ENCODE assay signal across 15 cellular contexts in the genomic region with DNA sequence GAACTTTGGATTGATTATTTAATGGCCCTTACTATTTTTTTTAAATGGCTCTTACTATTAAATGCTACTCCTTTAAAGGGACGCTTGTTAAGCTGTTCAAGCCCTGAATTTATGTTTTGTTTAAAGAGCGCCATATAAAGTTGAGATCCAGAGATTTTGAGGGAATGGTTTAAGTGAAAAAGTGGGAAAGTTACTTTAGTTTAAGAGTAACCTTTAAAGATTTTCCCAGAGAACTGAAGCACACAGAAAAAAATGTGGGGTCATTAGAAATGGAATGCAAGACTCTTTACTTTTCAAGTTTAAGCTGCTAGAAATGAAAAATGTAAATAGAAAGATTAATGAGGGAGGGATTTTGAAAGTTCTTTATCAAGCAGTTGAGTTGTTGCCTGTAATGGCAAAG.
DNase-seq lines count a peak whose midpoint lies in the region; ATAC-seq and TF ChIP-seq lines count a peak whose summit lies in the region.
"Had no signal": no experiment of that assay in that cellular context is flagged by ENCODE, and none has a peak within 500 bp of the region (broad histone marks: within the 10 kb centered on the region; RNA-seq: fewer than 3 reads in every experiment).

No MANE protein-coding gene starts in this region.

- no peak overlapping the region for H3K9ac ChIP-seq in BLaER1
- H3K9ac ChIP-seq in adipocyte (ENCODE audit: low read length) = no peak overlapping the region
- H3K9ac ChIP-seq in smooth muscle cell (ENCODE audit: low read depth) = no peak overlapping the region

- intact Hi-C loops in left lung (cut with DNase I) = no loop called here

- WGBS in smooth muscle cell (ENCODE audit: low lambda C conversion rate) = 61% methylated on average over 2 of the region's 2 CpGs

- H4K20me1 ChIP-seq in BLaER1 (peaks cover 9% of the 10 kb centered on the region; the same call in 1 of the 2 replicates), smooth muscle cell (ENCODE audit: low read depth) (no peaks in the 10 kb centered on the region)

- no peaks in the 10 kb centered on the region for H3F3A ChIP-seq in smooth muscle cell (ENCODE audit: low read depth)

- TF ChIP-seq CTCF in left lung (IDR thresholded peaks at IDR 0.05) (no peak), smooth muscle cell (IDR thresholded peaks at IDR 0.05; ENCODE audit: borderline replicate concordance, insufficient read depth, poor library complexity, severe bottlenecking) (no peak)

- CTCF ChIA-PET in HEK293T (lab: Yijun Ruan, JAX) = no interaction called here

- H3K36me3 ChIP-seq in BLaER1 (no peaks in the 10 kb centered on the region), adipocyte (ENCODE audit: control insufficient read depth, insufficient read depth, low read length, severe bottlenecking) (no peaks in the 10 kb centered on the region), left lung (no peaks in the 10 kb centered on the region), smooth muscle cell (ENCODE audit: low read depth) (no peaks in the 10 kb centered on the region)

- H3K4me2 ChIP-seq in BLaER1 (peak overlapping the region; percentile 59), smooth muscle cell (peak overlapping the region; percentile 49)

- H3K4me3 ChIP-seq in BLaER1 = no peak overlapping the region
- H3K4me3 ChIP-seq in adipocyte (ENCODE audit: low read length) = no peak overlapping the region
- no peak overlapping the region for H3K4me3 ChIP-seq in left lung
- no peak overlapping the region for H3K4me3 ChIP-seq in smooth muscle cell

- POLR2A ChIA-PET in HEK293T (lab: Yijun Ruan, JAX) = no interaction called here

- H2AFZ ChIP-seq in smooth muscle cell (ENCODE audit: low read depth) = no peak overlapping the region

- peaks cover 10% of the 10 kb centered on the region for H3K9me3 ChIP-seq in BLaER1
- H3K9me3 ChIP-seq in adipocyte (ENCODE audit: control insufficient read depth, low read length) = no peaks in the 10 kb centered on the region
- H3K9me3 ChIP-seq in left lung = no peaks in the 10 kb centered on the region
- no peaks in the 10 kb centered on the region for H3K9me3 ChIP-seq in smooth muscle cell (replicated peaks; ENCODE audit: low read depth)

- H3K79me2 ChIP-seq in smooth muscle cell (ENCODE audit: low read depth) = no peaks in the 10 kb centered on the region

- no peaks in the 10 kb centered on the region for H3K27me3 ChIP-seq in BLaER1
- H3K27me3 ChIP-seq in adipocyte (replicated peaks; ENCODE audit: control insufficient read depth, insufficient read depth, low read length) = peaks cover 10% of the 10 kb centered on the region
- H3K27me3 ChIP-seq in left lung = no peaks in the 10 kb centered on the region
- peaks cover 6% of the 10 kb centered on the region for H3K27me3 ChIP-seq in smooth muscle cell (ENCODE audit: low read depth)

- ATAC-seq in left lung = peak; percentile 47

- H3K4me1 ChIP-seq in BLaER1 (peaks cover 56% of the 10 kb centered on the region), adipocyte (ENCODE audit: control insufficient read depth, insufficient read depth, low read length) (peaks cover 4% of the 10 kb centered on the region), left lung (peaks cover 0 to 4% of the 10 kb centered on the region in 2 donors), smooth muscle cell (ENCODE audit: low read depth) (peaks cover 12% of the 10 kb centered on the region)

- peak; percentile 6 for DNase-seq in adipocyte (ENCODE audit: low read depth)
- DNase-seq in left lung = no peak
- DNase-seq in smooth muscle cell (lab: John Stamatoyannopoulos, UW; ENCODE audit: unreplicated experiment) = no peak
- no peak for DNase-seq in activated CD8-positive, alpha-beta memory T cell treated with anti-CD3 and anti-CD28 coated beads, Interleukin-2, amount 50 U/mL, for 48 hours
- no peak for DNase-seq in mesenteric fat pad (ENCODE audit: low spot score)
- DNase-seq in HEK293T (ENCODE audit: extremely low spot score) = no peak
- DNase-seq in NCI-H2107 treated with DMSO at 0.1 percent for 48 hours (lab: John Stamatoyannopoulos, UW; ENCODE audit: unreplicated experiment) = no peak
- DNase-seq: 8988T; CD4-positive, alpha-beta memory T cell; DMS153; DMS79; GF-D8; GOT3; H7 had no signal

- H3K27ac ChIP-seq in BLaER1 (no peak overlapping the region), left lung (peak overlapping the region in 1 of 2 donors; percentile 46), smooth muscle cell (ENCODE audit: low read depth) (no peak overlapping the region)

TF ChIP-seq in HEK293T, 16 proteins besides CTCF, POLR2A, EP300 and RAD21:
- TF ChIP-seq ARNT (IDR thresholded peaks at IDR 0.05) = no peak
- TF ChIP-seq SUZ12 (IDR thresholded peaks at IDR 0.05) = no peak
- no peak for TF ChIP-seq ELF4 (IDR thresholded peaks at IDR 0.05)
- TF ChIP-seq ZNF384 (IDR thresholded peaks at IDR 0.05) = no peak
- TF ChIP-seq BHLHE40 (IDR thresholded peaks at IDR 0.05; ENCODE audit: borderline replicate concordance) = no peak
- no peak for TF ChIP-seq FOXA1 (IDR thresholded peaks at IDR 0.05)
- TF ChIP-seq, protein P1, sequence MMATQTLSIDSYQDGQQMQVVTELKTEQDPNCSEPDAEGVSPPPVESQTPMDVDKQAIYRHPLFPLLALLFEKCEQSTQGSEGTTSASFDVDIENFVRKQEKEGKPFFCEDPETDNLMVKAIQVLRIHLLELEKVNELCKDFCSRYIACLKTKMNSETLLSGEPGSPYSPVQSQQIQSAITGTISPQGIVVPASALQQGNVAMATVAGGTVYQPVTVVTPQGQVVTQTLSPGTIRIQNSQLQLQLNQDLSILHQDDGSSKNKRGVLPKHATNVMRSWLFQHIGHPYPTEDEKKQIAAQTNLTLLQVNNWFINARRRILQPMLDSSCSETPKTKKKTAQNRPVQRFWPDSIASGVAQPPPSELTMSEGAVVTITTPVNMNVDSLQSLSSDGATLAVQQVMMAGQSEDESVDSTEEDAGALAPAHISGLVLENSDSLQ (IDR thresholded peaks at IDR 0.05) = no peak
- TF ChIP-seq TARDBP (IDR thresholded peaks at IDR 0.05) = no peak
- no peak for TF ChIP-seq FOXK2 (IDR thresholded peaks at IDR 0.05)
- TF ChIP-seq CTBP1 (IDR thresholded peaks at IDR 0.05; ENCODE audit: borderline replicate concordance) = no peak
